In genomic region chr4:88605744-88606143, GRCh38 we compare ENCODE assay signal across 17 cellular contexts. TPM values are rescaled to one million over a fixed set of nuclear protein-coding genes. Genes with fewer than 3 reads are reported as not detected.
DNase-seq lines count a peak whose midpoint lies in the region; ATAC-seq lines count a peak whose summit lies in the region.
"Had no signal": no experiment of that assay in that cellular context is flagged by ENCODE, and none has a peak within 500 bp of the region (broad histone marks: within the 10 kb centered on the region; RNA-seq: fewer than 3 reads in every experiment).

No MANE protein-coding gene starts in this region.

- no peaks in the 10 kb centered on the region for H3K27me3 Mint-ChIP-seq in activated CD4-positive, alpha-beta T cell treated with anti-CD3 and anti-CD28 coated beads for 36 hours
- H3K27me3 Mint-ChIP-seq in T-helper 2 cell treated with Interferon-gamma antibody and Interleukin-4, amounts not matched to agents 5 μg/mL and 100 μg/mL, for 36 hours (ENCODE audit: low read depth) = no peaks in the 10 kb centered on the region
- H3K27me3 Mint-ChIP-seq in memory B cell = no peaks in the 10 kb centered on the region
- H3K27me3 Mint-ChIP-seq: brain had no signal

- intact Hi-C loops in activated CD4-positive, alpha-beta T cell treated with anti-CD3 and anti-CD28 coated beads for 36 hours (cut with DNase I, micrococcal nuclease) = no loop called here
- intact Hi-C loops in aorta (cut with DNase I) = no loop called here
- intact Hi-C loops in right cardiac atrium (cut with DNase I) = no loop called here

- H3K4me1 ChIP-seq in aorta (ENCODE audit: control insufficient read depth in 1 of 2, insufficient read depth in 2 of 2, low read length in 2 of 2) (no peaks in the 10 kb centered on the region), right cardiac atrium (ENCODE audit: control insufficient read depth, insufficient read depth, low read length) (peaks cover 5% of the 10 kb centered on the region)

- H3K27me3 ChIP-seq in aorta (ENCODE audit: control insufficient read depth in 1 of 2, insufficient read depth in 2 of 2, low read length in 1 of 2) (no peaks in the 10 kb centered on the region), right cardiac atrium (ENCODE audit: control insufficient read depth, insufficient read depth) (no peaks in the 10 kb centered on the region)
- H3K27me3 ChIP-seq: tibial artery had no signal

- peaks cover 3 to 5% of the 10 kb centered on the region in 2 donors for H3K36me3 ChIP-seq in aorta (ENCODE audit: control insufficient read depth in 1 of 2, insufficient read depth in 2 of 2, low read length in 1 of 2)

- H3K9me3 ChIP-seq in aorta (ENCODE audit: control insufficient read depth, low read length) (no peaks in the 10 kb centered on the region), right cardiac atrium (ENCODE audit: control insufficient read depth, low read length) (no peaks in the 10 kb centered on the region)
- H3K9me3 ChIP-seq: tibial artery had no signal

- peaks cover 58% of the 10 kb centered on the region for H3K4me1 Mint-ChIP-seq in activated CD4-positive, alpha-beta T cell treated with anti-CD3 and anti-CD28 coated beads for 36 hours
- peaks cover 32% of the 10 kb centered on the region for H3K4me1 Mint-ChIP-seq in T-helper 2 cell treated with Interferon-gamma antibody and Interleukin-4, amounts not matched to agents 5 μg/mL and 100 μg/mL, for 36 hours (ENCODE audit: low read depth)
- H3K4me1 Mint-ChIP-seq in memory B cell = peaks cover 24% of the 10 kb centered on the region

- DNase-seq in activated CD4-positive, alpha-beta T cell treated with anti-CD3 and anti-CD28 coated beads for 36 hours = no peak
- DNase-seq in activated CD4-positive, alpha-beta T cell treated with anti-CD3 and anti-CD28 coated beads, Interleukin-2, amount 50 U/mL, for 1 hour = no peak
- DNase-seq in T-helper 2 cell treated with Interferon-gamma antibody and Interleukin-4, amounts not matched to agents 5 μg/mL and 100 μg/mL, for 36 hours (ENCODE audit: low spot score) = no peak
- no peak for DNase-seq in memory B cell (ENCODE audit: low spot score in 2 of 2)
- DNase-seq in aorta = no peak
- DNase-seq in right cardiac atrium = no peak
- DNase-seq in stimulated activated naive CD4-positive, alpha-beta T cell treated with Interleukin-2 at 50 U/mL for 16 hours (lab: John Stamatoyannopoulos, UW) = no peak
- DNase-seq: C1 segment of cervical spinal cord; DMS79; GOT3; NCI-H1092; stimulated activated CD4-positive, alpha-beta T cell treated with anti-CD3 and anti-CD28 coated beads, Interleukin-4, amount 100 ng/mL, for 1 hour; tibial artery had no signal

- CTCF ChIA-PET in activated CD4-positive, alpha-beta T cell treated with anti-CD3 and anti-CD28 coated beads for 36 hours (lab: Charles Lee) = no interaction called here

- H3K27ac Mint-ChIP-seq in activated CD4-positive, alpha-beta T cell treated with anti-CD3 and anti-CD28 coated beads for 36 hours = peak overlapping the region; percentile 65
- H3K27ac Mint-ChIP-seq in T-helper 2 cell treated with Interferon-gamma antibody and Interleukin-4, amounts not matched to agents 5 μg/mL and 100 μg/mL, for 36 hours = peak overlapping the region; percentile 31
- peak overlapping the region; percentile 7 for H3K27ac Mint-ChIP-seq in memory B cell
- H3K27ac Mint-ChIP-seq: brain had no signal

- H3K9me3 Mint-ChIP-seq in activated CD4-positive, alpha-beta T cell treated with anti-CD3 and anti-CD28 coated beads for 36 hours (ENCODE audit: low read depth) = peaks cover 14% of the 10 kb centered on the region
- peaks cover 9% of the 10 kb centered on the region for H3K9me3 Mint-ChIP-seq in T-helper 2 cell treated with Interferon-gamma antibody and Interleukin-4, amounts not matched to agents 5 μg/mL and 100 μg/mL, for 36 hours
- H3K9me3 Mint-ChIP-seq in memory B cell = peaks cover 3% of the 10 kb centered on the region

- H3K27ac ChIP-seq in aorta (ENCODE audit: low read depth in 1 of 2, low read length in 2 of 2) (no peak overlapping the region), right cardiac atrium (ENCODE audit: low read length) (no peak overlapping the region)
- H3K27ac ChIP-seq: 22Rv1, SK-N-MC, tibial artery had no signal

- H3K4me3 Mint-ChIP-seq in activated CD4-positive, alpha-beta T cell treated with anti-CD3 and anti-CD28 coated beads for 36 hours = no peak overlapping the region
- H3K4me3 Mint-ChIP-seq in T-helper 2 cell treated with Interferon-gamma antibody and Interleukin-4, amounts not matched to agents 5 μg/mL and 100 μg/mL, for 36 hours = peak overlapping the region; percentile 42
- H3K4me3 Mint-ChIP-seq in memory B cell = peak overlapping the region; percentile 24
- H3K4me3 Mint-ChIP-seq: brain had no signal

- POLR2A ChIA-PET in activated CD4-positive, alpha-beta T cell treated with anti-CD3 and anti-CD28 coated beads for 36 hours (lab: Charles Lee) = no interaction called here

- no peak overlapping the region for H3K4me3 ChIP-seq in aorta (ENCODE audit: low read length in 2 of 2)
- no peak overlapping the region for H3K4me3 ChIP-seq in right cardiac atrium (ENCODE audit: low read length)
- H3K4me3 ChIP-seq: SK-N-MC, tibial artery had no signal

- H3K36me3 Mint-ChIP-seq in activated CD4-positive, alpha-beta T cell treated with anti-CD3 and anti-CD28 coated beads for 36 hours (ENCODE audit: low read depth) = peaks cover 55% of the 10 kb centered on the region
- H3K36me3 Mint-ChIP-seq in T-helper 2 cell treated with Interferon-gamma antibody and Interleukin-4, amounts not matched to agents 5 μg/mL and 100 μg/mL, for 36 hours (ENCODE audit: low read depth) = peaks cover 58% of the 10 kb centered on the region
- H3K36me3 Mint-ChIP-seq in memory B cell = peaks cover 45% of the 10 kb centered on the region

- no peak for ATAC-seq in activated CD4-positive, alpha-beta T cell treated with anti-CD3 and anti-CD28 coated beads for 36 hours
- ATAC-seq in GM18907 (IDR thresholded peaks at IDR 0.05; ENCODE audit: unreplicated experiment) (peak; percentile 58), memory B cell (ENCODE audit: low read depth) (no peak), aorta (ENCODE audit: low FRiP score) (no peak), right cardiac atrium (no peak)

RNA-seq across cellular contexts. Expression of gene HERC3, which starts 13.5 kb away (rescaled TPM):
- 10 to 100 TPM; 26.2 to 41.8 TPM for total RNA-seq in activated CD4-positive, alpha-beta T cell treated with anti-CD3 and anti-CD28 coated beads for 36 hours
- 10 to 100 TPM; 34.4 to 46.2 TPM for total RNA-seq in aorta
- 1 to 10 TPM; 5.5 to 9.0 TPM for polyA plus RNA-seq in aorta
- 10 to 100 TPM; 42.4 to 60.6 (median 50.9) TPM for total RNA-seq in right cardiac atrium
- polyA plus RNA-seq in right cardiac atrium = 18.0 TPM

Comparison
In these comparisons a context has a peak if more than half of its experiments do, and no peak if none do; other contexts are left out.
1. H3K27ac Mint-ChIP-seq: peak in every context shown above with its lines; median percentile 65 in activated CD4-positive, alpha-beta T cell treated with anti-CD3 and anti-CD28 coated beads for 36 hours; 31 in T-helper 2 cell treated with Interferon-gamma antibody and Interleukin-4, amounts not matched to agents 5 μg/mL and 100 μg/mL, for 36 hours; 7 in memory B cell.